In genomic region chr9:125990793-125991220, GRCh38 we compare ENCODE assay signal across 1 cellular context.
TF ChIP-seq lines count a peak whose summit lies in the region.

No MANE protein-coding gene starts in this region.

TF ChIP-seq in HepG2, 621 proteins besides CTCF, POLR2A, EP300 and RAD21 (continued from another document):
- TF ChIP-seq AKNA (CRISPR knock-in tag; IDR thresholded peaks at IDR 0.05; ENCODE audit: borderline replicate concordance) = no peak
- no peak for TF ChIP-seq ZBTB7A (CRISPR knock-in tag; IDR thresholded peaks at IDR 0.05)
- no peak for TF ChIP-seq NR2F6 (IDR thresholded peaks at IDR 0.05)
- no peak for TF ChIP-seq NR2F6 (CRISPR knock-in tag; IDR thresholded peaks at IDR 0.05)
- no peak for TF ChIP-seq KLF11 (CRISPR knock-in tag; IDR thresholded peaks at IDR 0.05)
